Comparison of ENCODE assay signal across 28 cellular contexts in genomic region chr10:105161767-105162166, GRCh38.
"Had no signal": no experiment of that assay in that cellular context is flagged by ENCODE, and none has a peak within 500 bp of the region (broad histone marks: within the 10 kb centered on the region; RNA-seq: fewer than 3 reads in every experiment).

No MANE protein-coding gene starts in this region.

- H3K36me3 ChIP-seq: left ventricle myocardium inferior, pancreas, prostate gland, stomach, thyroid gland, transverse colon, upper lobe of left lung, vagina had no signal

- H3K36me3 Mint-ChIP-seq: stimulated activated naive B cell treated with anti-CD40 and anti-IgM and Interleukin-4, amounts not matched to agents 10 μg/mL and 1 μg/mL and 100 μg/mL, for 72 hours had no signal

- H3K9me3 Mint-ChIP-seq: nephron, neural crest cell had no signal

- H3K9me3 ChIP-seq: left ventricle myocardium inferior, mucosa of descending colon, pancreas, prostate gland, stomach, testis, thyroid gland, transverse colon, upper lobe of left lung, vagina had no signal

- H3K27me3 Mint-ChIP-seq: naive thymus-derived CD4-positive, alpha-beta T cell; stimulated activated naive B cell treated with anti-CD40 and anti-IgM and Interleukin-4, amounts not matched to agents 10 μg/mL and 1 μg/mL and 100 μg/mL, for 72 hours had no signal

- DNase-seq: hippocampal formation; islet precursor cell; left ventricle myocardium inferior; midbrain; mucosa of descending colon; naive thymus-derived CD4-positive, alpha-beta T cell; nucleus accumbens; pancreas; retina; right cardiac atrium; stimulated activated CD4-positive, alpha-beta T cell treated with anti-CD3 and anti-CD28 coated beads, Interleukin-12 subunit alpha, Interleukin-12 subunit beta, amount 100 ng/mL, for 4 hours; stimulated activated CD4-positive, alpha-beta T cell treated with anti-CD3 and anti-CD28 coated beads, Interleukin-15, amount 100 ng/mL, for 24 hours; stimulated activated CD4-positive, alpha-beta T cell treated with anti-CD3 and anti-CD28 coated beads, Interleukin-2, amount 100 ng/mL, for 24 hours; stimulated activated CD4-positive, alpha-beta T cell treated with anti-CD3 and anti-CD28 coated beads, Interleukin-4, amount 100 ng/mL, for 1 hour; stimulated activated naive B cell treated with anti-CD40 and anti-IgM and Interleukin-4, amounts not matched to agents 10 μg/mL and 1 μg/mL and 100 μg/mL, for 72 hours; stimulated activated naive CD8-positive, alpha-beta T cell treated with anti-CD3 and anti-CD28 coated beads, Interleukin-15, Interleukin-2, amounts not matched to agents 100 U/mL and 50 U/mL, for 24 hours; stomach; testis; thyroid gland; transverse colon; upper lobe of left lung had no signal

- ATAC-seq: mucosa of descending colon; naive thymus-derived CD4-positive, alpha-beta T cell; pancreas; right cardiac atrium; sciatic nerve; stimulated activated naive B cell treated with anti-CD40 and anti-IgM and Interleukin-4, amounts not matched to agents 10 μg/mL and 1 μg/mL and 100 μg/mL, for 72 hours; stimulated activated naive CD8-positive, alpha-beta T cell treated with anti-CD3 and anti-CD28 coated beads, Interleukin-15, Interleukin-2, amounts not matched to agents 100 U/mL and 50 U/mL, for 24 hours had no signal

- H3K27ac Mint-ChIP-seq: naive thymus-derived CD4-positive, alpha-beta T cell; nephron; stimulated activated naive B cell treated with anti-CD40 and anti-IgM and Interleukin-4, amounts not matched to agents 10 μg/mL and 1 μg/mL and 100 μg/mL, for 72 hours had no signal

- H3K27me3 ChIP-seq: pancreas, stomach, testis, thyroid gland, transverse colon, upper lobe of left lung, vagina had no signal

- H3K4me1 Mint-ChIP-seq: nephron; stimulated activated naive B cell treated with anti-CD40 and anti-IgM and Interleukin-4, amounts not matched to agents 10 μg/mL and 1 μg/mL and 100 μg/mL, for 72 hours had no signal

- FAIRE-seq: pancreas had no signal

- H3K4me3 ChIP-seq: left ventricle myocardium inferior, lung, mucosa of descending colon, pancreas, prostate gland, skin epidermis, stomach, testis, thyroid gland, transverse colon, upper lobe of left lung, vagina had no signal

- H3K4me1 ChIP-seq: left ventricle myocardium inferior, pancreas, prostate gland, stomach, testis, thyroid gland, transverse colon, upper lobe of left lung, vagina had no signal

- H3K4me3 Mint-ChIP-seq: naive thymus-derived CD4-positive, alpha-beta T cell; nephron; neural crest cell; stimulated activated naive B cell treated with anti-CD40 and anti-IgM and Interleukin-4, amounts not matched to agents 10 μg/mL and 1 μg/mL and 100 μg/mL, for 72 hours had no signal

- H3K27ac ChIP-seq: left ventricle myocardium inferior, pancreas, prostate gland, skin epidermis, stomach, testis, thyroid gland, transverse colon, upper lobe of left lung, vagina had no signal
